9 cellular contexts compared by ENCODE assay signal in genomic region chr7:2680792-2681490, GRCh38. TPM values are rescaled to one million over a fixed set of nuclear protein-coding genes. Genes with fewer than 3 reads are reported as not detected.
DNase-seq lines count a peak whose midpoint lies in the region; ATAC-seq, FAIRE-seq and TF ChIP-seq lines count a peak whose summit lies in the region.
"Had no signal": no experiment of that assay in that cellular context is flagged by ENCODE, and none has a peak within 500 bp of the region (broad histone marks: within the 10 kb centered on the region; RNA-seq: fewer than 3 reads in every experiment).

No MANE protein-coding gene starts in this region.

- H3K9ac ChIP-seq in neuronal stem cell (ENCODE audit: low read depth, low read length, poor library complexity) = no peak overlapping the region

- H3K23ac ChIP-seq in neuronal stem cell (ENCODE audit: low read depth, low read length, poor library complexity) = peak overlapping the region; percentile 65

- H3K36me3 Mint-ChIP-seq in CD4-positive, CD25-positive, alpha-beta regulatory T cell = no peaks in the 10 kb centered on the region
- no peaks in the 10 kb centered on the region for H3K36me3 Mint-ChIP-seq in activated T-helper 2 cell treated with anti-CD3 and anti-CD28 coated beads, Interferon-gamma antibody, Interleukin-2, Interleukin-4, amounts not matched to agents 10 μg/mL and 5 μg/mL and 100 μg/mL, durations not matched to agents 14 hours and 24 hours and 36 hours (ENCODE audit: low read depth)

- WGBS in neuronal stem cell (ENCODE audit: extremely low coverage in 2 of 2, insufficient read length in 2 of 2, insufficient replicate concordance in 1 of 2), 2 donors = no CpG with 5 or more reads among the region's 27 CpGs
- 56 to 73% methylated on average over 8 to 27 of the region's 27 CpGs for WGBS in testis, 2 donors

- peak; percentile 22 to 55 (median 27) for DNase-seq in CD4-positive, CD25-positive, alpha-beta regulatory T cell
- DNase-seq in HEK293T (ENCODE audit: extremely low spot score) (peak; percentile 82), OCI-LY7 (ENCODE audit: low spot score) (peak; percentile 62), frontal cortex (ENCODE audit: low spot score in 2 of 2) (peak; percentile 85 to 91), neuronal stem cell (ENCODE audit: low spot score) (peak; percentile 62), testis (peak; percentile 81)
- peak; percentile 30 for DNase-seq in activated T-helper 2 cell treated with anti-CD3 and anti-CD28 coated beads, Interferon-gamma antibody, Interleukin-2, Interleukin-4, amounts not matched to agents 10 μg/mL and 5 μg/mL and 100 μg/mL, durations not matched to agents 14 hours and 24 hours and 36 hours (ENCODE audit: low spot score)

- H3K14ac ChIP-seq in neuronal stem cell (ENCODE audit: low read length) = no peak overlapping the region

- H3K9me3 ChIP-seq in CD4-positive, CD25-positive, alpha-beta regulatory T cell (ENCODE audit: control insufficient read depth in 2 of 2, low read length in 2 of 2) = no peaks in the 10 kb centered on the region
- H3K9me3 ChIP-seq in OCI-LY7 (ENCODE audit: low read length) (no peaks in the 10 kb centered on the region), neuronal stem cell (replicated peaks in 1 of 2; ENCODE audit: control insufficient read depth in 2 of 2, insufficient read depth in 1 of 2, low read depth in 1 of 2, low read length in 2 of 2) (peaks cover 0 to 10% of the 10 kb centered on the region in 2 donors), testis (no peaks in the 10 kb centered on the region)

- peaks cover 0 to 1% (median 0%) of the 10 kb centered on the region in 4 donors for H3K4me1 Mint-ChIP-seq in CD4-positive, CD25-positive, alpha-beta regulatory T cell
- H3K4me1 Mint-ChIP-seq in activated T-helper 2 cell treated with anti-CD3 and anti-CD28 coated beads, Interferon-gamma antibody, Interleukin-2, Interleukin-4, amounts not matched to agents 10 μg/mL and 5 μg/mL and 100 μg/mL, durations not matched to agents 14 hours and 24 hours and 36 hours (ENCODE audit: low read depth) = no peaks in the 10 kb centered on the region

- no peak overlapping the region for H3K27ac Mint-ChIP-seq in CD4-positive, CD25-positive, alpha-beta regulatory T cell
- no peak overlapping the region for H3K27ac Mint-ChIP-seq in activated T-helper 2 cell treated with anti-CD3 and anti-CD28 coated beads, Interferon-gamma antibody, Interleukin-2, Interleukin-4, amounts not matched to agents 10 μg/mL and 5 μg/mL and 100 μg/mL, durations not matched to agents 14 hours and 24 hours and 36 hours
- H3K27ac Mint-ChIP-seq: stimulated activated naive CD8-positive, alpha-beta T cell treated with anti-CD3 and anti-CD28 coated beads, Interleukin-15, Interleukin-2, amounts not matched to agents 100 ng/mL and 50 ng/mL, for 24 hours had no signal

- CTCF ChIA-PET in HEK293T (lab: Yijun Ruan, JAX) (interaction anchor here (0.5 to 1.9 kb wide), 16 partner anchors 8 to 926 kb away, joined by 3 to 8 read pairs (median 4); partner anchors contain the start of gene BRAT1), OCI-LY7 (lab: Charles Lee; ENCODE audit: unreplicated experiment) (interaction anchor here (0.6 to 1.3 kb wide), 3 partner anchors 29 to 38 kb away, joined by 3 to 5 read pairs (median 3); no protein-coding TSS in a partner anchor)

- H2AFZ ChIP-seq in OCI-LY7 (ENCODE audit: low read length) = no peak overlapping the region
- H2AFZ ChIP-seq in neuronal stem cell (ENCODE audit: low read length) = peak overlapping the region; percentile 35

- H3K27ac ChIP-seq in CD4-positive, CD25-positive, alpha-beta regulatory T cell (ENCODE audit: insufficient read depth, low read length, poor library complexity, severe bottlenecking) = no peak overlapping the region
- H3K27ac ChIP-seq in OCI-LY7 (ENCODE audit: low read depth, low read length, poor library complexity, severe bottlenecking) (no peak overlapping the region), neuronal stem cell (replicated peaks; ENCODE audit: low read length) (no peak overlapping the region), testis (no peak overlapping the region)

- no peak overlapping the region for H3K4ac ChIP-seq in neuronal stem cell (ENCODE audit: low read length)

- H3K27me3 Mint-ChIP-seq in CD4-positive, CD25-positive, alpha-beta regulatory T cell = peaks cover 9% of the 10 kb centered on the region
- peaks cover 6% of the 10 kb centered on the region for H3K27me3 Mint-ChIP-seq in activated T-helper 2 cell treated with anti-CD3 and anti-CD28 coated beads, Interferon-gamma antibody, Interleukin-2, Interleukin-4, amounts not matched to agents 10 μg/mL and 5 μg/mL and 100 μg/mL, durations not matched to agents 14 hours and 24 hours and 36 hours (ENCODE audit: low read depth)

- no peaks in the 10 kb centered on the region for H3K79me1 ChIP-seq in neuronal stem cell (ENCODE audit: low read depth, low read length)

- ATAC-seq in CD4-positive, CD25-positive, alpha-beta regulatory T cell (ENCODE audit: low read depth in 2 of 2) = no peak
- no peak for ATAC-seq in GM21381 (IDR thresholded peaks at IDR 0.05; ENCODE audit: unreplicated experiment)

- TF ChIP-seq CTCF in OCI-LY7 (conservative IDR thresholded peaks at IDR 0.05; ENCODE audit: low read length) (peak; percentile 80), testis (IDR thresholded peaks at IDR 0.05) (peak; percentile 38 to 63 (median 59))

- H3K9me2 ChIP-seq in OCI-LY7 (ENCODE audit: insufficient read depth, low read length) = no peaks in the 10 kb centered on the region

- H3K79me2 ChIP-seq in OCI-LY7 (ENCODE audit: insufficient read depth, low read depth, low read length) = no peaks in the 10 kb centered on the region

- no peak overlapping the region for H4K8ac ChIP-seq in neuronal stem cell (ENCODE audit: low read depth, low read length)

- no TSS peak for BruUV-seq in OCI-LY7 (replicated peaks; lab: Mats Ljungman, UMichigan)

- intact Hi-C loops in OCI-LY7 (cut with micrococcal nuclease; ENCODE audit: unreplicated experiment) (loop anchor here (1.0 to 2.0 kb wide), 3 partner anchors 72 to 230 kb away; no protein-coding TSS in a partner anchor), testis (cut with DNase I; ENCODE audit: low total_unique reads) (no loop called here)
- intact Hi-C loops in activated T-helper 2 cell treated with anti-CD3 and anti-CD28 coated beads, Interferon-gamma antibody, Interleukin-2, Interleukin-4, amounts not matched to agents 10 μg/mL and 5 μg/mL and 100 μg/mL, durations not matched to agents 14 hours and 24 hours and 36 hours (cut with micrococcal nuclease) = loop anchor here (5.0 to 10.0 kb wide), 2 partner anchors 204 to 226 kb away; partner anchors contain the start of gene GRIFIN

- H3K36me3 ChIP-seq in CD4-positive, CD25-positive, alpha-beta regulatory T cell (ENCODE audit: control insufficient read depth, insufficient read depth, low read length) = no peaks in the 10 kb centered on the region
- H3K36me3 ChIP-seq in OCI-LY7 (ENCODE audit: insufficient read depth, low read length) (no peaks in the 10 kb centered on the region), neuronal stem cell (replicated peaks in 1 of 2; ENCODE audit: control insufficient read depth in 2 of 2, insufficient read depth in 2 of 2, low read length in 2 of 2) (no peaks in the 10 kb centered on the region), testis (ENCODE audit: low read depth, missing control alignments) (no peaks in the 10 kb centered on the region)

- H2BK5ac ChIP-seq in neuronal stem cell (ENCODE audit: low read length) = no peak overlapping the region

- H3K4me3 ChIP-seq in CD4-positive, CD25-positive, alpha-beta regulatory T cell (ENCODE audit: low read depth, low read length) = no peak overlapping the region
- no peak overlapping the region for H3K4me3 ChIP-seq in OCI-LY7 (ENCODE audit: low read depth, low read length, poor library complexity, severe bottlenecking)
- H3K4me3 ChIP-seq in neuronal stem cell (ENCODE audit: low read length in 2 of 2) = no peak overlapping the region
- H3K4me3 ChIP-seq in testis = no peak overlapping the region

- peak overlapping the region; percentile 49 for H2BK15ac ChIP-seq in neuronal stem cell (ENCODE audit: low read length)

- no peak for FAIRE-seq in frontal cortex (lab: Jason Lieb, UNC)

- H3K4me2 ChIP-seq in OCI-LY7 (ENCODE audit: low read length) = no peak overlapping the region
- H3K4me2 ChIP-seq in neuronal stem cell (ENCODE audit: insufficient read depth, low read length, poor library complexity, severe bottlenecking) = no peak overlapping the region

- no peak overlapping the region for H3K4me3 Mint-ChIP-seq in CD4-positive, CD25-positive, alpha-beta regulatory T cell
- H3K4me3 Mint-ChIP-seq in activated T-helper 2 cell treated with anti-CD3 and anti-CD28 coated beads, Interferon-gamma antibody, Interleukin-2, Interleukin-4, amounts not matched to agents 10 μg/mL and 5 μg/mL and 100 μg/mL, durations not matched to agents 14 hours and 24 hours and 36 hours (ENCODE audit: low read depth) = no peak overlapping the region
- H3K4me3 Mint-ChIP-seq: stimulated activated naive CD8-positive, alpha-beta T cell treated with anti-CD3 and anti-CD28 coated beads, Interleukin-15, Interleukin-2, amounts not matched to agents 100 ng/mL and 50 ng/mL, for 24 hours had no signal

- H3K4me1 ChIP-seq in CD4-positive, CD25-positive, alpha-beta regulatory T cell (ENCODE audit: control insufficient read depth, insufficient read depth, low read length, poor library complexity, severe bottlenecking) = no peaks in the 10 kb centered on the region
- H3K4me1 ChIP-seq in OCI-LY7 (ENCODE audit: insufficient read depth, low read length, poor library complexity, severe bottlenecking) (no peaks in the 10 kb centered on the region), neuronal stem cell (ENCODE audit: control insufficient read depth in 2 of 2, insufficient read depth in 1 of 2, low read depth in 1 of 2, low read length in 2 of 2) (peaks cover 0 to 9% of the 10 kb centered on the region in 2 donors), testis (no peaks in the 10 kb centered on the region)

- POLR2A ChIA-PET in HEK293T (lab: Yijun Ruan, JAX) = no interaction called here
- POLR2A ChIA-PET in OCI-LY7 (lab: Charles Lee) = interaction anchor here (1.0 kb wide), 1 partner anchor 29 kb away, joined by 4 read pairs; no protein-coding TSS in a partner anchor

- H4K20me1 ChIP-seq in OCI-LY7 (ENCODE audit: insufficient read depth, low read length) = no peaks in the 10 kb centered on the region

- peak overlapping the region; percentile 86 for H3K18ac ChIP-seq in neuronal stem cell (ENCODE audit: low read length)

- peak overlapping the region; percentile 74 for H2BK120ac ChIP-seq in neuronal stem cell (ENCODE audit: low read depth, low read length)

- H2AK5ac ChIP-seq in neuronal stem cell (ENCODE audit: low read depth, low read length) = peak overlapping the region; percentile 95

- peak overlapping the region; percentile 47 for H2BK12ac ChIP-seq in neuronal stem cell (ENCODE audit: low read length)

- no peak for TF ChIP-seq POLR2A in testis (IDR thresholded peaks at IDR 0.05)

- no peak overlapping the region for H4K91ac ChIP-seq in neuronal stem cell (ENCODE audit: low read depth, low read length, poor library complexity)

- peaks cover 0 to 1% (median 0%) of the 10 kb centered on the region in 7 donors for H3K9me3 Mint-ChIP-seq in CD4-positive, CD25-positive, alpha-beta regulatory T cell
- H3K9me3 Mint-ChIP-seq in activated T-helper 2 cell treated with anti-CD3 and anti-CD28 coated beads, Interferon-gamma antibody, Interleukin-2, Interleukin-4, amounts not matched to agents 10 μg/mL and 5 μg/mL and 100 μg/mL, durations not matched to agents 14 hours and 24 hours and 36 hours = no peaks in the 10 kb centered on the region
- H3K9me3 Mint-ChIP-seq: stimulated activated naive CD8-positive, alpha-beta T cell treated with anti-CD3 and anti-CD28 coated beads, Interleukin-15, Interleukin-2, amounts not matched to agents 100 ng/mL and 50 ng/mL, for 24 hours had no signal

- H3K27me3 ChIP-seq in CD4-positive, CD25-positive, alpha-beta regulatory T cell (ENCODE audit: control insufficient read depth, insufficient read depth, low read length) = peaks cover 2% of the 10 kb centered on the region
- H3K27me3 ChIP-seq in neuronal stem cell (ENCODE audit: control insufficient read depth in 3 of 3, insufficient read depth in 3 of 3, low read depth in 1 of 3, low read length in 3 of 3) = peaks cover 0 to 3% (median 0%) of the 10 kb centered on the region in 3 experiments
- H3K27me3 ChIP-seq in testis = no peaks in the 10 kb centered on the region

RNA-seq across cellular contexts. Expression of gene AMZ1, which starts 7.1 kb away (rescaled TPM):
- total RNA-seq in CD4-positive, CD25-positive, alpha-beta regulatory T cell = 1.8 TPM
- polyA plus RNA-seq in CD4-positive, CD25-positive, alpha-beta regulatory T cell = 1 to 10 TPM in 1 of 4 donors, under 1 TPM in 3; 0.43 to 1.4 (median 0.63) TPM
- 1.4 and 1.7 TPM in 2 replicates for total RNA-seq in OCI-LY7 (2014; rRNA removed; shearing (Covaris generic))
- total RNA-seq in OCI-LY7 (2022) = 2.7 and 2.9 TPM in 2 replicates
- total RNA-seq in activated T-helper 2 cell treated with anti-CD3 and anti-CD28 coated beads, Interferon-gamma antibody, Interleukin-2, Interleukin-4, amounts not matched to agents 10 μg/mL and 5 μg/mL and 100 μg/mL, durations not matched to agents 14 hours and 24 hours and 36 hours = 0.07 and 0.14 TPM in 2 replicates
- total RNA-seq in frontal cortex = 1.6 TPM
- polyA plus RNA-seq in neuronal stem cell (2013, experiment 1 of 2) = 0.04 TPM
- 0.01 TPM for polyA plus RNA-seq in neuronal stem cell (2013, experiment 2 of 2)
- total RNA-seq in testis = 1 to 10 TPM; 1.1 to 2.7 TPM
- 3.2 TPM for polyA plus RNA-seq in testis (ENCODE audit: insufficient read depth, low read depth, low replicate concordance)

RNA-seq across cellular contexts. Expression of gene TTYH3, which starts 49.2 kb away (rescaled TPM):
- total RNA-seq in CD4-positive, CD25-positive, alpha-beta regulatory T cell = 20.0 TPM
- polyA plus RNA-seq in CD4-positive, CD25-positive, alpha-beta regulatory T cell = 1 to 10 TPM in 3 of 4 donors, under 1 TPM in 1; 0.56 to 1.6 (median 1.2) TPM
- 17.9 and 23.8 TPM in 2 replicates for total RNA-seq in OCI-LY7 (2014; rRNA removed; shearing (Covaris generic))
- total RNA-seq in OCI-LY7 (2022) (54.8 and 63.6 TPM in 2 replicates), frontal cortex (29.3 TPM), testis (10 to 100 TPM; 59.5 to 69.9 TPM)
- total RNA-seq in activated T-helper 2 cell treated with anti-CD3 and anti-CD28 coated beads, Interferon-gamma antibody, Interleukin-2, Interleukin-4, amounts not matched to agents 10 μg/mL and 5 μg/mL and 100 μg/mL, durations not matched to agents 14 hours and 24 hours and 36 hours = 48.7 and 53.6 TPM in 2 replicates
- 136 TPM for polyA plus RNA-seq in neuronal stem cell (2013, experiment 1 of 2)
- 133 TPM for polyA plus RNA-seq in neuronal stem cell (2013, experiment 2 of 2)
- 35.6 TPM for polyA plus RNA-seq in testis (ENCODE audit: insufficient read depth, low read depth, low replicate concordance)

Comparison
In these comparisons a context has a peak if more than half of its experiments do, and no peak if none do; other contexts are left out.
1. DNase-seq: peak in every context shown above with its lines; median percentile 88 in frontal cortex; 82 in HEK293T; 81 in testis; 62 in OCI-LY7; 62 in neuronal stem cell; 30 in activated T-helper 2 cell treated with anti-CD3 and anti-CD28 coated beads, Interferon-gamma antibody, Interleukin-2, Interleukin-4, amounts not matched to agents 10 μg/mL and 5 μg/mL and 100 μg/mL, durations not matched to agents 14 hours and 24 hours and 36 hours; 27 in CD4-positive, CD25-positive, alpha-beta regulatory T cell.